10 cellular contexts compared by ENCODE assay signal in the genomic region with DNA sequence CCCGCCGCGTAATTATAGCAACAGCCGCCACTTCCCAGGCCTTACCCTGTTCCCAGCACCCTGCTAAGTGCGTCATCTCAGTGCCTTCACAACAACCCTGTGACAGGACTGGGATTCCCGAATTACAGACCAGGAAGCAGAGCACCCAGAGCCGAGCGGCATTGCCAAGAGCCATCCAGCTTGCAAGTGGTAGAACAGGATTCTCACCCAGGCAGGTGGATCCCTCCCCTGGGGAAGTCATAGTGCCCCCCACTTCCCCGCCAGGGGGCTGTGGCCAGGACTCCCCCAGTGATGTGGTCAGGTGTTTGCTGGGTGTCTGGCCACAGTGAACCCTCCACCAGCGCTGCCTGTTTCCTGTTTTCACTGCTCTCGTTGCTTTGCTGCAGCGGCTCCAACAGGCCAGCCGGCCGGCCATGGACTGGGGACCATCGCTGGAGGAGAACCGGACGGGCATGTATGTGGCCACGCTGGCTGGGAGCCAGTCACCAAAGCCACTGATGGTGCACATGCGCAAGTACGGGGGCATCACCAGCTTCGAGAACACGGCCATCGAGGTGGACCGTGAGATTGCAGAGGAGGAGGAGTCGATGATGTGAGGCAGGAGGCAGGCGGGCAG. TPM values are rescaled to one million over a fixed set of nuclear protein-coding genes. Genes with fewer than 3 reads are reported as not detected.
A peak's percentile ranks its signal among the peaks of the same experiment; 100 is the strongest.
DNase-seq lines count a peak whose midpoint lies in the region; ATAC-seq and TF ChIP-seq lines count a peak whose summit lies in the region.
"Had no signal": no experiment of that assay in that cellular context is flagged by ENCODE, and none has a peak within 500 bp of the region (broad histone marks: within the 10 kb centered on the region; RNA-seq: fewer than 3 reads in every experiment).

No MANE protein-coding gene starts in this region.

- no peaks in the 10 kb centered on the region for H3K9me3 Mint-ChIP-seq in Caco-2 (ENCODE audit: unreplicated experiment)

- H3K4me2 ChIP-seq in mesenchymal stem cell (ENCODE audit: low read length, poor library complexity, severe bottlenecking), result no peak overlapping the region

- peaks cover 28% of the 10 kb centered on the region for H3K4me1 ChIP-seq in HUES48 (ENCODE audit: control insufficient read depth, insufficient read depth, low read length)
- peaks cover 17% of the 10 kb centered on the region for H3K4me1 ChIP-seq in mesenchymal stem cell (ENCODE audit: control insufficient read depth, insufficient read depth, low read depth, low read length)
- peaks cover 12% of the 10 kb centered on the region for H3K4me1 ChIP-seq in Caco-2

- no TSS peak for BruUV-seq in Caco-2 (replicated peaks; lab: Mats Ljungman, UMichigan)

- H3K9ac ChIP-seq in HUES48 (ENCODE audit: low read depth, low read length), result no peak overlapping the region
- H3K9ac ChIP-seq in mesenchymal stem cell (ENCODE audit: low read length), result peak overlapping the region; percentile 65

- H3K27ac Mint-ChIP-seq in Caco-2 (ENCODE audit: unreplicated experiment), result no peak overlapping the region

- H4K91ac ChIP-seq in mesenchymal stem cell (ENCODE audit: low read length), result no peak overlapping the region

- no peak overlapping the region for H3K4me3 Mint-ChIP-seq in Caco-2 (ENCODE audit: unreplicated experiment)

- peak; percentile 52 for DNase-seq in AG10803 (ENCODE audit: low read depth)
- DNase-seq in astrocyte of the cerebellum (ENCODE audit: low read depth), result peak; percentile 34
- peak; percentile 68 for DNase-seq in mesenchymal stem cell
- DNase-seq in Caco-2, result no peak
- no peak for DNase-seq in occipital lobe (lab: John Stamatoyannopoulos, UW)
- no peak for DNase-seq in amniotic stem cell (lab: John Stamatoyannopoulos, UW)
- DNase-seq: NCI-H1105 treated with DMSO at 0.1 percent for 48 hours had no signal

- WGBS in mesenchymal stem cell, result 89% methylated on average over 24 of the region's 26 CpGs

- CTCF ChIA-PET in Caco-2 (lab: Charles Lee), result interaction anchor here (1.2 kb wide), 1 partner anchor 72 kb away, joined by 3 read pairs; no protein-coding TSS in a partner anchor

- H4K8ac ChIP-seq in mesenchymal stem cell (ENCODE audit: low read length), result peak overlapping the region; percentile 42

- H3K36me3 ChIP-seq in HUES48 (ENCODE audit: control insufficient read depth, insufficient read depth, low read length) (no peaks in the 10 kb centered on the region), mesenchymal stem cell (ENCODE audit: control insufficient read depth in 1 of 2, insufficient read depth in 2 of 2, low read depth in 1 of 2, low read length in 2 of 2) (no peaks in the 10 kb centered on the region), Caco-2 (ENCODE audit: control insufficient read depth, insufficient read depth, low read length) (no peaks in the 10 kb centered on the region)

- POLR2A ChIA-PET in Caco-2 (lab: Charles Lee), result no interaction called here

- no peak overlapping the region for H3K14ac ChIP-seq in mesenchymal stem cell (ENCODE audit: low read length in 2 of 2)

- peaks cover 6% of the 10 kb centered on the region for H3K36me3 Mint-ChIP-seq in Caco-2 (ENCODE audit: insufficient read depth, unreplicated experiment)

- no peak overlapping the region for H3K18ac ChIP-seq in mesenchymal stem cell (ENCODE audit: low read depth in 1 of 2, low read length in 2 of 2)

- no peak overlapping the region for H2BK15ac ChIP-seq in mesenchymal stem cell (ENCODE audit: low read depth, poor library complexity, severe bottlenecking)

- H3K4me3 ChIP-seq in AG10803 (ENCODE audit: low read length), result no peak overlapping the region
- no peak overlapping the region for H3K4me3 ChIP-seq in HUES48 (ENCODE audit: low read depth, low read length)
- no peak overlapping the region for H3K4me3 ChIP-seq in astrocyte of the cerebellum (ENCODE audit: low read depth, low read length)
- H3K4me3 ChIP-seq in mesenchymal stem cell (ENCODE audit: insufficient read depth in 1 of 2, low read depth in 1 of 2, low read length in 2 of 2), result no peak overlapping the region
- H3K4me3 ChIP-seq in Caco-2 (ENCODE audit: low read depth, low read length), result no peak overlapping the region

- H3K23ac ChIP-seq in mesenchymal stem cell (ENCODE audit: low read length in 2 of 2), result no peak overlapping the region

- no peak for ATAC-seq in GM18868 (IDR thresholded peaks at IDR 0.05; ENCODE audit: unreplicated experiment)

- H3K79me1 ChIP-seq in mesenchymal stem cell (replicated peaks; ENCODE audit: low read length, poor library complexity, severe bottlenecking), result no peaks in the 10 kb centered on the region

- in situ Hi-C loops in astrocyte of the cerebellum (cut with HindIII; ENCODE audit: low sequenced_read_pairs), result no loop called here

- H3K27me3 ChIP-seq in HUES48 (ENCODE audit: control insufficient read depth, insufficient read depth, low read length) (no peaks in the 10 kb centered on the region; the same call in 1 of the 2 replicates), mesenchymal stem cell (ENCODE audit: control insufficient read depth in 1 of 2, insufficient read depth in 1 of 2, low read length in 2 of 2) (no peaks in the 10 kb centered on the region), Caco-2 (replicated peaks; ENCODE audit: control insufficient read depth, insufficient read depth, low read length) (no peaks in the 10 kb centered on the region)

- intact Hi-C loops in Caco-2 (cut with micrococcal nuclease; ENCODE audit: unreplicated experiment), result no loop called here

- H3K9me3 ChIP-seq in HUES48 (ENCODE audit: control insufficient read depth, insufficient read depth, low read length) (no peaks in the 10 kb centered on the region), mesenchymal stem cell (ENCODE audit: control insufficient read depth, low read length) (no peaks in the 10 kb centered on the region), Caco-2 (no peaks in the 10 kb centered on the region)

- TF ChIP-seq CTCF in AG10803 (conservative IDR thresholded peaks at IDR 0.05; ENCODE audit: low read length) (no peak), astrocyte of the cerebellum (IDR thresholded peaks at IDR 0.05; ENCODE audit: low read depth, low read length, missing control alignments) (no peak), Caco-2 (IDR thresholded peaks at IDR 0.05; ENCODE audit: insufficient read depth in 1 of 2, low read depth in 1 of 2, low read length in 1 of 2, severe bottlenecking in 1 of 2, unreplicated experiment in 1 of 2) (no peak)

- H3K4me1 Mint-ChIP-seq in Caco-2 (ENCODE audit: low read depth, unreplicated experiment), result peaks cover 29% of the 10 kb centered on the region

- H3K27ac ChIP-seq in HUES48 (ENCODE audit: low read depth, low read length), result peak overlapping the region; percentile 78
- H3K27ac ChIP-seq in mesenchymal stem cell (ENCODE audit: low read length, poor library complexity, severe bottlenecking), result no peak overlapping the region

- H3K4ac ChIP-seq in mesenchymal stem cell (ENCODE audit: low read depth in 1 of 2, low read length in 2 of 2), result peak overlapping the region in 1 of 2 experiments; percentile 17

- no peak overlapping the region for H2AK5ac ChIP-seq in mesenchymal stem cell (ENCODE audit: low read length, severe bottlenecking)

- no peak overlapping the region for H2BK5ac ChIP-seq in mesenchymal stem cell (ENCODE audit: low read depth, low read length, poor library complexity, severe bottlenecking)

- H2BK12ac ChIP-seq in mesenchymal stem cell (ENCODE audit: low read length in 2 of 2), result no peak overlapping the region

- no peak overlapping the region for H2BK120ac ChIP-seq in mesenchymal stem cell (ENCODE audit: low read depth, low read length)

- no peak overlapping the region for H2AFZ ChIP-seq in mesenchymal stem cell (ENCODE audit: low read depth, low read length)

- H3K27me3 Mint-ChIP-seq in Caco-2 (ENCODE audit: insufficient read depth, unreplicated experiment), result no peaks in the 10 kb centered on the region

RNA-seq across cellular contexts. Expression of gene SLC6A7, which starts 19.3 kb away (rescaled TPM):
- polyA plus RNA-seq in mesenchymal stem cell (2013, experiment 1 of 2), result not detected
- not detected for polyA plus RNA-seq in mesenchymal stem cell (2013, experiment 2 of 2)
- total RNA-seq in Caco-2 (2022) (not detected in 2 replicates), occipital lobe (0.62 TPM)
- total RNA-seq: skeletal muscle tissue had no signal

RNA-seq across cellular contexts. Expression of gene CDX1, which starts 42.5 kb away (rescaled TPM):
- polyA plus RNA-seq in mesenchymal stem cell (2013, experiment 1 of 2), result 0.08 TPM
- 0.03 TPM for polyA plus RNA-seq in mesenchymal stem cell (2013, experiment 2 of 2)
- total RNA-seq in Caco-2 (2022), result 0.29 and 0.65 TPM in 2 replicates
- not detected for total RNA-seq in occipital lobe
- total RNA-seq: skeletal muscle tissue had no signal

RNA-seq across cellular contexts. Expression of gene PDGFRB, which starts 53.5 kb away (rescaled TPM):
- 203 TPM for polyA plus RNA-seq in mesenchymal stem cell (2013, experiment 1 of 2)
- 211 TPM for polyA plus RNA-seq in mesenchymal stem cell (2013, experiment 2 of 2)
- total RNA-seq in Caco-2 (2022) (5.9 and 7.2 TPM in 2 replicates), occipital lobe (13.7 TPM)

Comparison
In these comparisons a context has a peak if more than half of its experiments do, and no peak if none do; other contexts are left out.
1. DNase-seq: peak in AG10803 (single experiment), astrocyte of the cerebellum (single experiment) and mesenchymal stem cell (single experiment); none in Caco-2 (0 of 2), occipital lobe (single experiment) and amniotic stem cell (single experiment).